Comparison of ENCODE assay signal across 8 cellular contexts in the genomic region with DNA sequence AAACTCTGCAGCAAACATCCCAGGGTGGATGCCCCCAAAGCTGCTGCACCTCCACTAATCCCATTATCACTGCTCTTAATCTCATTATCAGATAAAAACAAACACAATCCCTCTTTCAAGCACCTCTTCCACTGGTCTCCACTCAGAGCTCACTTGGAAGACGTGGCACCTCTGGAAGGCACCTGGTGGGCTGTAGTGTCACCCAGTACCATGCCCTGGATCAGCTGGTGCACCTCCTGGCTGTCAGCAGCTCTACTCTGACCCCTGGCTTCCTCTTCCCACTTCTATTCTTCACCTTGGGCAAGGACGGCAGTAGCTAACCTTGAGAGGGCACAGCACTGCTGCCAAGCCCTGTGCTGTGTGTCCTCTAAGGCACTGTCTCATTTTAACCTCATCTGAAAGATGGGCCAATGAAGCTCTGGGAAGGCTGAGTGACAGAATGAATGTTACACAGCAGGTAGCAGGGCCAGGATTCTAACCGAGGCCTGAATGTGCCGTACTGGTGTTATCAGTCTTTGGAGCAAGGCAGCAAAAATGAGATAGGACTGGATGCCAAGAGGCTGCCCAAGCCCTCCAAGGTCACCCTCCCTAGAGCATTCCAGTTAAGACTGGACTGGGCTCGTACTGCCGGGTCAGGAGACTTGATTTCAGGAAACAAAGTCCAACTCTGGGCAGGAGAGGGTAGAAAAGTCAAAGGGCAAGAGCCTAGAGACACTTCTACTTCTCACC. TPM values are rescaled to one million over a fixed set of nuclear protein-coding genes. Genes with fewer than 3 reads are reported as not detected.
A peak's percentile ranks its signal among the peaks of the same experiment; 100 is the strongest.
DNase-seq lines count a peak whose midpoint lies in the region; TF ChIP-seq lines count a peak whose summit lies in the region.

No MANE protein-coding gene starts in this region.

- no peaks in the 10 kb centered on the region for H3K27me3 Mint-ChIP-seq in activated naive CD4-positive, alpha-beta T cell treated with anti-CD3 and anti-CD28 coated beads, Interleukin-2, amount 50 U/mL, for 24 hours

- H3K4me1 ChIP-seq in colonic mucosa = peaks cover 28% of the 10 kb centered on the region
- H3K4me1 ChIP-seq in muscle layer of colon (ENCODE audit: insufficient read depth, low read length) = peaks cover 70% of the 10 kb centered on the region
- peaks cover 96% of the 10 kb centered on the region for H3K4me1 ChIP-seq in vagina

- no peaks in the 10 kb centered on the region for H3K9me3 Mint-ChIP-seq in activated naive CD4-positive, alpha-beta T cell treated with anti-CD3 and anti-CD28 coated beads, Interleukin-2, amount 50 U/mL, for 24 hours

- no peak for TF ChIP-seq POLR2A in vagina (IDR thresholded peaks at IDR 0.05)

- TF ChIP-seq CTCF in colonic mucosa (IDR thresholded peaks at IDR 0.05) = no peak
- no peak for TF ChIP-seq CTCF in vagina (IDR thresholded peaks at IDR 0.05)

- H3K4me3 ChIP-seq in colonic mucosa (no peak overlapping the region), muscle layer of colon (ENCODE audit: low read depth in 1 of 2, low read length in 2 of 2) (no peak overlapping the region), vagina (no peak overlapping the region)

- peak overlapping the region; percentile 70 for H3K27ac Mint-ChIP-seq in activated naive CD4-positive, alpha-beta T cell treated with anti-CD3 and anti-CD28 coated beads, Interleukin-2, amount 50 U/mL, for 24 hours

- H3K4me1 Mint-ChIP-seq in activated naive CD4-positive, alpha-beta T cell treated with anti-CD3 and anti-CD28 coated beads, Interleukin-2, amount 50 U/mL, for 24 hours = peaks cover 91% of the 10 kb centered on the region

- peaks cover 10% of the 10 kb centered on the region for H3K36me3 Mint-ChIP-seq in activated naive CD4-positive, alpha-beta T cell treated with anti-CD3 and anti-CD28 coated beads, Interleukin-2, amount 50 U/mL, for 24 hours

- H3K9ac ChIP-seq in colonic mucosa (ENCODE audit: low read depth in 2 of 2, low read length in 2 of 2) = peak overlapping the region in 1 of 2 donors; percentile 43
- H3K9ac ChIP-seq in muscle layer of colon (ENCODE audit: low read length) = peak overlapping the region; percentile 4

- H3K36me3 ChIP-seq in colonic mucosa (no peaks in the 10 kb centered on the region), muscle layer of colon (ENCODE audit: insufficient read depth, low read length) (no peaks in the 10 kb centered on the region), vagina (no peaks in the 10 kb centered on the region)

- H3K4me3 Mint-ChIP-seq in activated naive CD4-positive, alpha-beta T cell treated with anti-CD3 and anti-CD28 coated beads, Interleukin-2, amount 50 U/mL, for 24 hours = peak overlapping the region; percentile 79

- no peaks in the 10 kb centered on the region for H3K27me3 ChIP-seq in colonic mucosa
- H3K27me3 ChIP-seq in muscle layer of colon (ENCODE audit: control insufficient read depth in 1 of 2, insufficient read depth in 2 of 2, low read length in 2 of 2) = no peaks in the 10 kb centered on the region
- H3K27me3 ChIP-seq in vagina = no peaks in the 10 kb centered on the region

- H3K9me3 ChIP-seq in colonic mucosa = no peaks in the 10 kb centered on the region
- H3K9me3 ChIP-seq in muscle layer of colon (ENCODE audit: low read length) = no peaks in the 10 kb centered on the region
- H3K9me3 ChIP-seq in vagina = no peaks in the 10 kb centered on the region

- DNase-seq in activated naive CD4-positive, alpha-beta T cell (lab: John Stamatoyannopoulos, UW) = no peak
- DNase-seq in colonic mucosa = peak; percentile 43
- DNase-seq in vagina (ENCODE audit: extremely low spot score in 2 of 2) = no peak
- no peak for DNase-seq in iPS-NIHi7 (ENCODE audit: extremely low spot score)
- no peak for DNase-seq in NCI-H2196 treated with DMSO at 0.1 percent for 48 hours (lab: John Stamatoyannopoulos, UW; ENCODE audit: unreplicated experiment)
- no peak for DNase-seq in HK-2 (ENCODE audit: unreplicated experiment)

- intact Hi-C loops in colonic mucosa (cut with DNase I) = no loop called here
- intact Hi-C loops in vagina (cut with DNase I) = no loop called here

- H3K27ac ChIP-seq in colonic mucosa (no peak overlapping the region), muscle layer of colon (ENCODE audit: low read depth, low read length) (no peak overlapping the region), vagina (peak overlapping the region; percentile 49)

RNA-seq across cellular contexts. Expression of a gene that starts 7.4 kb away (rescaled TPM):
- total RNA-seq in colonic mucosa (10 to 100 TPM; 67.2 to 82.7 TPM), vagina (53.0 TPM)

RNA-seq across cellular contexts. Expression of a gene that starts 54.6 kb away (rescaled TPM):
- 10 to 100 TPM; 37.0 to 55.2 TPM for total RNA-seq in colonic mucosa
- total RNA-seq in vagina = 27.7 TPM
